In genomic region chr5:83042507-83042906, GRCh38 we compare ENCODE assay signal across 7 cellular contexts.
"Had no signal": no experiment of that assay in that cellular context is flagged by ENCODE, and none has a peak within 500 bp of the region (broad histone marks: within the 10 kb centered on the region; RNA-seq: fewer than 3 reads in every experiment).

No MANE protein-coding gene starts in this region.

- DNase-seq: IMR-90, KBM-7, KG1 had no signal

- ATAC-seq: K562 had no signal

- H3K4me3 ChIP-seq: K562 had no signal

- H3K9ac ChIP-seq: KMS-11 had no signal

- FAIRE-seq: HTR-8/SVneo, K562 had no signal

- H3K27ac ChIP-seq: HL-60, KMS-11 had no signal

- H3K4me2 ChIP-seq: KMS-11 had no signal
